Comparison of ENCODE assay signal across 8 cellular contexts in the genomic region with DNA sequence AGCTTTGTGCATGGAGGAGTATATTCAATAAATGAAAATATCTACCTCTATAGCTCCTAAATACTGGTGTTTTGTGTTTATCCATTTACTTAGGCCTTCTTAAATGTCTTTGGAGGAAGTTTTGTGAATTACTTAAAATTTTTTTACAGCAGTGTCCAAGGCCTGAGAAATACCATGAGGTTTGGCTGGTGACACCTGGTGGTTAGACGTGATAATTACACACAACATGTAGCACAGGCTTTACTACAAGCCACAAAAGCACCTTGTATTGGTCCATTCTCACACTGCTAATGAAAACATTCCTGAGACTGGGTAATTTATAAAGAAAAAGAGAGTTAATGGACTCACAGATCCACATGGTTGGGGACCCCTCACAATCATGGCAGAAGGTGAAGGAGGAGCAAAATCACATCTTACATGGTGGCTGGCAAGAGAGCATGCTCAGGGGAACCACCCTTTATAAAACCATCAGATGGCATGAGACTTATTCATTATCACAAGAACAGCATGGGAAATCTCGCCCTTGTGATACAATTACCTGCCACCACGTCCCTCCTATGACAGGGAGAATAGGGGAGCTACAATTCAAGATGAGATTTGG. TPM values are rescaled to one million over a fixed set of nuclear protein-coding genes. Genes with fewer than 3 reads are reported as not detected.
DNase-seq lines count a peak whose midpoint lies in the region; ATAC-seq, FAIRE-seq and TF ChIP-seq lines count a peak whose summit lies in the region.

No MANE protein-coding gene starts in this region.

- no peaks in the 10 kb centered on the region for H3K9me1 ChIP-seq in K562 (ENCODE audit: control insufficient read depth, insufficient read depth, low read length)

- H3K4me3 ChIP-seq in K562 (no peak overlapping the region), iPS DF 6.9 (ENCODE audit: low read length) (no peak overlapping the region)

- 0 out of 5 replicates have a peak, but pooled peaks cover 0 to 5% of the 10 kb centered on the region in 2 experiments for H3K27me3 ChIP-seq in K562 (ENCODE audit: control insufficient read depth in 2 of 2, insufficient read depth in 2 of 2, low read length in 2 of 2)
- H3K27me3 ChIP-seq in iPS DF 6.9 (ENCODE audit: control insufficient read depth, insufficient read depth, low read length): no peaks in the 10 kb centered on the region

- H3K9me3 ChIP-seq in K562 (replicated peaks; ENCODE audit: control insufficient read depth, insufficient read depth, low read depth, low read length) (no peaks in the 10 kb centered on the region), iPS DF 6.9 (ENCODE audit: control insufficient read depth, insufficient read depth, low read length) (no peaks in the 10 kb centered on the region; the same call in 1 of the 2 replicates)

- peak; percentile 88 for ATAC-seq in GM21619 (IDR thresholded peaks at IDR 0.05; ENCODE audit: unreplicated experiment)
- ATAC-seq in K562: peak; percentile 96

- H3K36me3 ChIP-seq in K562 (ENCODE audit: control insufficient read depth, insufficient read depth, low read length): no peaks in the 10 kb centered on the region
- no peaks in the 10 kb centered on the region for H3K36me3 ChIP-seq in iPS DF 6.9 (ENCODE audit: control insufficient read depth, insufficient read depth, low read length)

- TF ChIP-seq CTCF in K562 (IDR thresholded peaks at IDR 0.05 in 2 of 3, conservative IDR thresholded peaks at IDR 0.05 in 1 of 3; ENCODE audit: insufficient read depth in 2 of 3, low read depth in 1 of 3, low read length in 3 of 3): peak; percentile 65 to 84 (median 72)

- H3K4me2 ChIP-seq in K562 (ENCODE audit: insufficient read depth, low read length): no peak overlapping the region

- H4K20me1 ChIP-seq in K562 (replicated peaks; ENCODE audit: control insufficient read depth, insufficient read depth, low read length): no peaks in the 10 kb centered on the region

- TF ChIP-seq POLR2A in K562 (conservative IDR thresholded peaks at IDR 0.05): no peak

- CTCF ChIA-PET in K562 (lab: Yijun Ruan, JAX; ENCODE audit: low intra/inter-chr PET ratio): interaction anchor here (0.7 to 2.5 kb wide), 5 partner anchors 68 to 497 kb away, joined by 3 to 37 read pairs (median 10); no protein-coding TSS in a partner anchor

- no peak for TF ChIP-seq EP300 in K562 (IDR thresholded peaks at IDR 0.05; ENCODE audit: low read length)

- no peaks in the 10 kb centered on the region for H3K4me1 ChIP-seq in K562 (replicated peaks in 1 of 2; ENCODE audit: control insufficient read depth in 2 of 2, insufficient read depth in 2 of 2, low read length in 2 of 2)
- H3K4me1 ChIP-seq in iPS DF 6.9 (ENCODE audit: control insufficient read depth, insufficient read depth, low read length): no peaks in the 10 kb centered on the region

- H3K9ac ChIP-seq in K562 (ENCODE audit: insufficient read depth in 1 of 2, low read depth in 2 of 2, low read length in 2 of 2): no peak overlapping the region

- POLR2A ChIA-PET in K562 (lab: Yijun Ruan, JAX): no interaction called here

- DNase-seq in NCI-H510A treated with DMSO at 0.1 percent for 48 hours (lab: John Stamatoyannopoulos, UW): peak; percentile 16
- no peak for DNase-seq in NCI-H510A (lab: John Stamatoyannopoulos, UW)
- peak; percentile 21 for DNase-seq in HTR-8/SVneo (ENCODE audit: insufficient read length, low spot score)
- peak; percentile 60 for DNase-seq in RPMI7951 (ENCODE audit: low read depth)
- DNase-seq in K562 (ENCODE audit: extremely low read depth in 1 of 4, low spot score in 3 of 4): peak; percentile 42 to 80 (median 68)
- peak; percentile 61 for DNase-seq in iPS DF 6.9 (ENCODE audit: low read depth, low spot score)
- peak; percentile 50 for DNase-seq in stimulated activated CD4-positive, alpha-beta T cell treated with anti-CD3 and anti-CD28 coated beads, Interleukin-15, amount 100 ng/mL, for 24 hours

- in situ Hi-C loops in K562 (cut with MboI): no loop called here

- H3K27ac ChIP-seq in K562 (ENCODE audit: extremely low read depth, low read depth, low read length): no peak overlapping the region
- no peak overlapping the region for H3K27ac ChIP-seq in iPS DF 6.9 (ENCODE audit: low read length)

- H2AFZ ChIP-seq in K562 (ENCODE audit: low read depth, low read length): no peak overlapping the region

- 2% methylated on average over 3 of the region's 3 CpGs for WGBS in K562 (ENCODE audit: insufficient coverage, low coverage, missing lambda C conversion rate)
- WGBS in iPS DF 6.9 (ENCODE audit: insufficient coverage, insufficient read length): no CpG with 5 or more reads among the region's 3 CpGs

- BruUV-seq in K562 (replicated peaks; lab: Mats Ljungman, UMichigan): no TSS peak

- FAIRE-seq in HTR-8/SVneo (lab: Jason Lieb, UNC): no peak
- FAIRE-seq in K562 (lab: Jason Lieb, UNC): peak; percentile 92

- intact Hi-C loops in K562 (cut with micrococcal nuclease): loop anchor here (1.0 to 2.0 kb wide), 4 partner anchors 68 to 285 kb away; no protein-coding TSS in a partner anchor

- TF ChIP-seq RAD21 in K562 (CRISPR knock-in tag; conservative IDR thresholded peaks at IDR 0.05 in 1 of 2, IDR thresholded peaks at IDR 0.05 in 1 of 2): peak; percentile 92 to 93

- H3K79me2 ChIP-seq in K562 (ENCODE audit: control insufficient read depth, insufficient read depth, low read length): no peaks in the 10 kb centered on the region

TF ChIP-seq in K562, 482 proteins besides CTCF, POLR2A, EP300 and RAD21 (continues in another document):
- TF ChIP-seq CC2D1A (IDR thresholded peaks at IDR 0.05): no peak
- TF ChIP-seq MYC (IDR thresholded peaks at IDR 0.05; ENCODE audit: low read depth, low read length): 0 out of 2 replicates have a peak, but pooled peaks have one; percentile 26
- no peak for TF ChIP-seq MYC (CRISPR knock-in tag; IDR thresholded peaks at IDR 0.05; ENCODE audit: borderline replicate concordance, low read depth)
- TF ChIP-seq SETDB1 (IDR thresholded peaks at IDR 0.05; ENCODE audit: low read length): no peak
- TF ChIP-seq, protein P1, sequence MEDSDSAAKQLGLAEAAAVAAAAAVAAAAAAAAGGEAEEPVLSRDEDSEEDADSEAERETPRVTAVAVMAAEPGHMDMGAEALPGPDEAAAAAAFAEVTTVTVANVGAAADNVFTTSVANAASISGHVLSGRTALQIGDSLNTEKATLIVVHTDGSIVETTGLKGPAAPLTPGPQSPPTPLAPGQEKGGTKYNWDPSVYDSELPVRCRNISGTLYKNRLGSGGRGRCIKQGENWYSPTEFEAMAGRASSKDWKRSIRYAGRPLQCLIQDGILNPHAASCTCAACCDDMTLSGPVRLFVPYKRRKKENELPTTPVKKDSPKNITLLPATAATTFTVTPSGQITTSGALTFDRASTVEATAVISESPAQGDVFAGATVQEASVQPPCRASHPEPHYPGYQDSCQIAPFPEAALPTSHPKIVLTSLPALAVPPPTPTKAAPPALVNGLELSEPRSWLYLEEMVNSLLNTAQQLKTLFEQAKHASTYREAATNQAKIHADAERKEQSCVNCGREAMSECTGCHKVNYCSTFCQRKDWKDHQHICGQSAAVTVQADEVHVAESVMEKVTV (CRISPR knock-in tag; IDR thresholded peaks at IDR 0.05): peak; percentile 79
- TF ChIP-seq SMC3 (conservative IDR thresholded peaks at IDR 0.05; ENCODE audit: insufficient read depth, low read depth, low read length): peak; percentile 87

RNA-seq across cellular contexts. Expression of a gene that starts 20.6 kb away (rescaled TPM):
- not detected in 2 replicates for total RNA-seq in RPMI7951 (2014; rRNA removed; shearing (Covaris generic))
- total RNA-seq in K562 (2011; cell fraction: chromatin; rRNA removed; ENCODE audit: low replicate concordance): not detected in 2 replicates
- total RNA-seq in K562 (2011; cell fraction: nucleolus; rRNA removed): not detected in 2 replicates
- total RNA-seq in K562 (2011; cell fraction: nucleoplasm; rRNA removed): not detected in 2 replicates
- total RNA-seq in K562 (2014; rRNA removed) (not detected in 2 replicates), K562 (2014; rRNA removed; fragmentation: Illumina TruSeq; extraction: Trizol) (not detected in 2 replicates), K562 (2015; rRNA removed; fragmentation: Illumina TruSeq; extraction: Trizol) (not detected in 2 replicates), K562 (2021) (not detected in 2 replicates)
- polyA plus RNA-seq in K562 (2011; rRNA removed) (not detected in 2 replicates), K562 (2014; fragmentation: Illumina TruSeq; extraction: Trizol) (not detected in 2 replicates), K562 (2014; fragmentation: Nextera tagmentation; extraction: Ambion mirVana) (not detected), K562 (2014; rRNA removed) (not detected in 2 replicates)
- polyA plus RNA-seq in K562 (2011; cell fraction: cytosol; rRNA removed): not detected in 2 replicates
- not detected in 2 replicates for polyA plus RNA-seq in K562 (2011; cell fraction: nucleus; rRNA removed)
- not detected in 2 replicates for polyA plus RNA-seq in K562 (2012)
- polyA minus RNA-seq in K562 (2011; rRNA and poly(A)+ RNA removed): not detected in 2 replicates
- not detected in 2 replicates for polyA minus RNA-seq in K562 (2011; cell fraction: cytosol; rRNA and poly(A)+ RNA removed)
- polyA minus RNA-seq in K562 (2011; cell fraction: nucleus; rRNA and poly(A)+ RNA removed): not detected in 2 replicates

RNA-seq across cellular contexts. Expression of a gene that starts 59.4 kb away (rescaled TPM):
- total RNA-seq in RPMI7951 (2014; rRNA removed; shearing (Covaris generic)): not detected in 2 replicates
- total RNA-seq in K562 (2011; cell fraction: chromatin; rRNA removed; ENCODE audit: low replicate concordance): not detected in 2 replicates
- not detected in 2 replicates for total RNA-seq in K562 (2011; cell fraction: nucleolus; rRNA removed)
- total RNA-seq in K562 (2011; cell fraction: nucleoplasm; rRNA removed): not detected in 2 replicates
- total RNA-seq in K562 (2014; rRNA removed): not detected in 2 replicates
- total RNA-seq in K562 (2014; rRNA removed; fragmentation: Illumina TruSeq; extraction: Trizol): not detected in 2 replicates
- not detected in 2 replicates for total RNA-seq in K562 (2015; rRNA removed; fragmentation: Illumina TruSeq; extraction: Trizol)
- total RNA-seq in K562 (2021): not detected in 2 replicates
- polyA plus RNA-seq in K562 (2011; rRNA removed): not detected in 2 replicates
- not detected in 2 replicates for polyA plus RNA-seq in K562 (2011; cell fraction: cytosol; rRNA removed)
- polyA plus RNA-seq in K562 (2011; cell fraction: nucleus; rRNA removed): not detected in 2 replicates
- polyA plus RNA-seq in K562 (2012): not detected in 2 replicates
- polyA plus RNA-seq in K562 (2014; fragmentation: Illumina TruSeq; extraction: Trizol): not detected in 2 replicates
- not detected for polyA plus RNA-seq in K562 (2014; fragmentation: Nextera tagmentation; extraction: Ambion mirVana)
- polyA plus RNA-seq in K562 (2014; rRNA removed): not detected in 2 replicates
- polyA minus RNA-seq in K562 (2011; rRNA and poly(A)+ RNA removed): not detected in 2 replicates
- not detected in 2 replicates for polyA minus RNA-seq in K562 (2011; cell fraction: cytosol; rRNA and poly(A)+ RNA removed)
- polyA minus RNA-seq in K562 (2011; cell fraction: nucleus; rRNA and poly(A)+ RNA removed): not detected in 2 replicates
